ENCODE assay signal across 8 cellular contexts in genomic region chr19:10228925-10229324, GRCh38. TPM values are rescaled to one million over a fixed set of nuclear protein-coding genes. Genes with fewer than 3 reads are reported as not detected.
DNase-seq lines count a peak whose midpoint lies in the region; ATAC-seq and TF ChIP-seq lines count a peak whose summit lies in the region.

No MANE protein-coding gene starts in this region.

- H3K4me3 Mint-ChIP-seq in activated T-helper 17 cell treated with anti-CD3 and anti-CD28 coated beads, Interleukin-2, amount 50 U/mL, for 72 hours = peak overlapping the region; percentile 85

- peaks cover 16% of the 10 kb centered on the region for H3K27me3 ChIP-seq in left ventricle myocardium inferior (ENCODE audit: low read depth)

- no peaks in the 10 kb centered on the region for H3K27me3 Mint-ChIP-seq in activated T-helper 17 cell treated with anti-CD3 and anti-CD28 coated beads, Interleukin-2, amount 50 U/mL, for 72 hours

- DNase-seq in left ventricle myocardium inferior (no peak), Right ventricle myocardium superior (no peak), NCI-H345 treated with DMSO at 0.1 percent for 48 hours (lab: John Stamatoyannopoulos, UW; ENCODE audit: unreplicated experiment) (peak; percentile 26), iPS-NIHi11 (ENCODE audit: low spot score) (peak; percentile 46), GDM1 (lab: John Stamatoyannopoulos, UW) (no peak)
- DNase-seq in stimulated activated naive CD8-positive, alpha-beta T cell treated with anti-CD3 and anti-CD28 coated beads, Interleukin-15, Interleukin-2, amounts not matched to agents 100 U/mL and 50 U/mL, for 24 hours = peak; percentile 41

- ATAC-seq in Right ventricle myocardium superior (ENCODE audit: poor library complexity) (no peak), HG03039 (IDR thresholded peaks at IDR 0.05; ENCODE audit: unreplicated experiment) (no peak)
- ATAC-seq in activated T-helper 17 cell treated with anti-CD3 and anti-CD28 coated beads, Interleukin-2, amount 50 U/mL, for 72 hours (replicated peaks) = no peak
- no peak for ATAC-seq in stimulated activated naive CD8-positive, alpha-beta T cell treated with anti-CD3 and anti-CD28 coated beads, Interleukin-15, Interleukin-2, amounts not matched to agents 100 U/mL and 50 U/mL, for 24 hours

- peaks cover 9% of the 10 kb centered on the region for H3K36me3 Mint-ChIP-seq in activated T-helper 17 cell treated with anti-CD3 and anti-CD28 coated beads, Interleukin-2, amount 50 U/mL, for 72 hours (ENCODE audit: low read depth)

- no peaks in the 10 kb centered on the region for H3K9me3 Mint-ChIP-seq in activated T-helper 17 cell treated with anti-CD3 and anti-CD28 coated beads, Interleukin-2, amount 50 U/mL, for 72 hours

- no peaks in the 10 kb centered on the region for H3K9me3 ChIP-seq in left ventricle myocardium inferior (replicated peaks)

- H3K36me3 ChIP-seq in left ventricle myocardium inferior = peaks cover 7% of the 10 kb centered on the region

- peaks cover 8% of the 10 kb centered on the region for H3K4me1 Mint-ChIP-seq in activated T-helper 17 cell treated with anti-CD3 and anti-CD28 coated beads, Interleukin-2, amount 50 U/mL, for 72 hours

- peaks cover 66% of the 10 kb centered on the region for H3K4me1 ChIP-seq in left ventricle myocardium inferior

- TF ChIP-seq CTCF in left ventricle myocardium inferior (IDR thresholded peaks at IDR 0.05; ENCODE audit: borderline replicate concordance) = peak; percentile 68

- no peak overlapping the region for H3K27ac Mint-ChIP-seq in activated T-helper 17 cell treated with anti-CD3 and anti-CD28 coated beads, Interleukin-2, amount 50 U/mL, for 72 hours

- H3K4me3 ChIP-seq in left ventricle myocardium inferior = peak overlapping the region; percentile 93

- intact Hi-C loops in left ventricle myocardium inferior (cut with micrococcal nuclease) (no loop called here), Right ventricle myocardium superior (cut with DNase I) (no loop called here)

- peak overlapping the region; percentile 95 for H3K27ac ChIP-seq in left ventricle myocardium inferior (replicated peaks)

RNA-seq across cellular contexts. Expression of gene S1PR2, which starts 2.2 kb away (rescaled TPM):
- 3.5 TPM for total RNA-seq in left ventricle myocardium inferior
- total RNA-seq in Right ventricle myocardium superior = 5.9 TPM
- 10 to 100 TPM in 1 of 2 donors, 1 to 10 TPM in 1; 7.9 to 17.1 TPM for total RNA-seq in activated T-helper 17 cell treated with anti-CD3 and anti-CD28 coated beads, Interleukin-2, amount 50 U/mL, for 72 hours

RNA-seq across cellular contexts. Expression of gene MRPL4, which starts 23.1 kb away (rescaled TPM):
- total RNA-seq in left ventricle myocardium inferior (77.0 TPM), Right ventricle myocardium superior (72.4 TPM)
- 100 to 1,000 TPM in 1 of 2 donors, 10 to 100 TPM in 1; 61.1 to 142 TPM for total RNA-seq in activated T-helper 17 cell treated with anti-CD3 and anti-CD28 coated beads, Interleukin-2, amount 50 U/mL, for 72 hours

RNA-seq across cellular contexts. Expression of gene DNMT1, which starts 34.2 kb away (rescaled TPM):
- total RNA-seq in left ventricle myocardium inferior (23.9 TPM), Right ventricle myocardium superior (22.7 TPM)
- total RNA-seq in activated T-helper 17 cell treated with anti-CD3 and anti-CD28 coated beads, Interleukin-2, amount 50 U/mL, for 72 hours = 100 to 1,000 TPM; 300 to 434 TPM

RNA-seq across cellular contexts. Expression of gene ICAM1, which starts 42.0 kb away (rescaled TPM):
- total RNA-seq in left ventricle myocardium inferior = 7.1 TPM
- total RNA-seq in Right ventricle myocardium superior = 6.4 TPM
- total RNA-seq in activated T-helper 17 cell treated with anti-CD3 and anti-CD28 coated beads, Interleukin-2, amount 50 U/mL, for 72 hours = 10 to 100 TPM; 47.8 to 88.5 TPM

RNA-seq across cellular contexts. Expression of gene ICAM4, which starts 57.8 kb away (rescaled TPM):
- total RNA-seq in left ventricle myocardium inferior (0.36 TPM), Right ventricle myocardium superior (0.46 TPM)
- total RNA-seq in activated T-helper 17 cell treated with anti-CD3 and anti-CD28 coated beads, Interleukin-2, amount 50 U/mL, for 72 hours = 1 to 10 TPM in 1 of 2 donors, under 1 TPM in 1; 0.78 to 2.2 TPM

Comparison
In these comparisons a context has a peak if more than half of its experiments do, and no peak if none do; other contexts are left out.
1. DNase-seq: peak in NCI-H345 treated with DMSO at 0.1 percent for 48 hours (single experiment), iPS-NIHi11 (single experiment) and stimulated activated naive CD8-positive, alpha-beta T cell treated with anti-CD3 and anti-CD28 coated beads, Interleukin-15, Interleukin-2, amounts not matched to agents 100 U/mL and 50 U/mL, for 24 hours (single experiment); none in left ventricle myocardium inferior (single experiment), Right ventricle myocardium superior (single experiment) and GDM1 (single experiment).
2. RNA of gene DNMT1, which starts 34.2 kb away (total RNA-seq): 300 to 434 TPM in activated T-helper 17 cell treated with anti-CD3 and anti-CD28 coated beads, Interleukin-2, amount 50 U/mL, for 72 hours; 23.9 TPM in left ventricle myocardium inferior (single experiment) and 22.7 TPM in Right ventricle myocardium superior (single experiment); every median in the first group is over 10 times any median in the second.